8 cellular contexts compared by ENCODE assay signal in the genomic region with DNA sequence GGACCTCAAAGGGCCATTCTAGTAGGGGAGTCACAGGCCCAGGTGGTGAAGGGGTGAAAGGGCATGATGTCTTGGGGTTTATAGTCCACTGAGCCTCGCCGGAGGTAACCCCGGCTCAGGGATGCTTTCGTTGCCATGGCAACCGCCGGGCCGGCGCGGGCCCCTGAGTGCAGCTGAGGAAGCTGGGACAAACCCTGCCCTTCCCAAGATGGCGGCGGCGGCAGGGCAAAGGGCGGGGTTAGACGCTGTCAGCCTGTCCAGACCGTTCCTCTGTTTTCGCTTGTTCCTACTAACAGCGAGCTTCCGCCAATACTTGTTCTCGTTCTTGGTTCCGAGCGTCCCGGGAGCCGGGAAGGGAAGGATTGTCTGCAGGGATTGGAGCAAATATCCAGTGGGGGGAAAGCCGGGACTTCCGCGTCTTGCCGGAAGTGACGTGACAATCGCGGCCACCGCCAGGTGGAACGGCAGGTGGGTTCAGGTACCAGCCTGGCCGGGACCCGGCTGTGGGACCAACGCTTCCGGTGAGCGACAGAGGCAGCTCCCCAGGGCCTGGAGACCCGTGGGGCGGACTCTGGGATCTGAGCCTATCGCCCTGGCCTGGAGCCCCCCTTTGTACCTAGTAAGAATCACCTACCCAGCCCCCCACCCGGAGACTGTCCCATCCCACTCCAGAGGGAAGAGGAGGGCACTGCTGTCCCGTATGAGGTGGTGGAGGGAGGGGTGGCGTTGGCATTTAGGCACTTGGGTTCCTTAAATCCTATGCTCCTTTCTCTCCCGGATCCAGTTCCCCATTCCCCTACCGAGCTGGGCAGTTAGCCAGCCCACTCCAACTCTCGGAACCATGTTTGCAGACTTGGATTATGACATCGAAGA. TPM values are rescaled to one million over a fixed set of nuclear protein-coding genes. Genes with fewer than 3 reads are reported as not detected.
DNase-seq lines count a peak whose midpoint lies in the region; ATAC-seq and TF ChIP-seq lines count a peak whose summit lies in the region.

Gene PICK1 (plus strand): TSS at position 436 of the 873 bp plus-strand sequence. CDS start 406 bp downstream, at position 842.

- no peak for TF ChIP-seq CTCF in HFFc6 (IDR thresholded peaks at IDR 0.05)

- peak within 1 kb of the TSS; percentile 96 to 100 (median 99) for H3K27ac Mint-ChIP-seq in CD4-positive, alpha-beta memory T cell
- H3K27ac Mint-ChIP-seq in HFFc6, result peak within 1 kb of the TSS; percentile 85
- H3K27ac Mint-ChIP-seq in activated CD4-positive, alpha-beta T cell treated with anti-CD3 and anti-CD28 coated beads for 36 hours, result peak within 1 kb of the TSS; percentile 98

- no peaks in the 10 kb centered on the region for H3K9me3 Mint-ChIP-seq in CD4-positive, alpha-beta memory T cell
- H3K9me3 Mint-ChIP-seq in HFFc6, result no peaks in the 10 kb centered on the region
- H3K9me3 Mint-ChIP-seq in activated CD4-positive, alpha-beta T cell treated with anti-CD3 and anti-CD28 coated beads for 36 hours (ENCODE audit: low read depth), result no peaks in the 10 kb centered on the region

- CTCF ChIA-PET in CD4-positive, alpha-beta memory T cell (lab: Charles Lee; ENCODE audit: partially characterized antibody), result interaction anchor here (1.0 to 1.3 kb wide), 2 partner anchors 43 to 173 kb away, joined by 3 to 5 read pairs; no protein-coding TSS in a partner anchor
- CTCF ChIA-PET in activated CD4-positive, alpha-beta T cell treated with anti-CD3 and anti-CD28 coated beads for 36 hours (lab: Charles Lee), result interaction anchor here (0.5 to 0.9 kb wide), 4 partner anchors 12 to 1286 kb away, joined by 3 to 5 read pairs (median 4); no protein-coding TSS in a partner anchor

- peaks cover 8 to 28% of the 10 kb centered on the region in 2 donors for H3K36me3 Mint-ChIP-seq in CD4-positive, alpha-beta memory T cell
- no peaks in the 10 kb centered on the region for H3K36me3 Mint-ChIP-seq in HFFc6 (ENCODE audit: low read depth)
- H3K36me3 Mint-ChIP-seq in activated CD4-positive, alpha-beta T cell treated with anti-CD3 and anti-CD28 coated beads for 36 hours (ENCODE audit: low read depth), result peaks cover 7% of the 10 kb centered on the region

- H3K36me3 ChIP-seq in CD4-positive, alpha-beta memory T cell (ENCODE audit: insufficient read depth, low read length), result peaks cover 3% of the 10 kb centered on the region

- H3K4me3 Mint-ChIP-seq in CD4-positive, alpha-beta memory T cell, result peak within 1 kb of the TSS; percentile 94 to 98 (median 98)
- peak within 1 kb of the TSS; percentile 87 for H3K4me3 Mint-ChIP-seq in HFFc6
- peak within 1 kb of the TSS; percentile 88 for H3K4me3 Mint-ChIP-seq in activated CD4-positive, alpha-beta T cell treated with anti-CD3 and anti-CD28 coated beads for 36 hours

- intact Hi-C loops in CD4-positive, alpha-beta memory T cell (cut with micrococcal nuclease), result loop anchor here (1.0 to 10.0 kb wide), 2 partner anchors 173 to 648 kb away; partner anchors contain the start of genes GTPBP1 and JOSD1
- intact Hi-C loops in activated CD4-positive, alpha-beta T cell treated with anti-CD3 and anti-CD28 coated beads for 36 hours (cut with DNase I, micrococcal nuclease), result loop anchor here (1.0 to 10.0 kb wide), 14 partner anchors 104 to 698 kb away; partner anchors contain the start of genes DMC1 (in 2 of the 2), ANKRD54 (in 1 of the 2), C22orf23 (in 1 of the 2) and DDX17 (in 1 of the 2)

- peak within 1 kb of the TSS; percentile 69 for H3K27ac ChIP-seq in CD4-positive, alpha-beta memory T cell (ENCODE audit: low read depth, low read length)

- ATAC-seq in activated CD4-positive, alpha-beta T cell treated with anti-CD3 and anti-CD28 coated beads for 36 hours, result peak; percentile 93
- ATAC-seq in GM21367 (IDR thresholded peaks at IDR 0.05; ENCODE audit: unreplicated experiment), result no peak

- H3K9me3 ChIP-seq in CD4-positive, alpha-beta memory T cell (ENCODE audit: control insufficient read depth in 1 of 2, low read length in 2 of 2), result no peaks in the 10 kb centered on the region

- DNase-seq in CD4-positive, alpha-beta memory T cell, result peak; percentile 83 to 86 (median 85)
- DNase-seq in HFFc6, result peak; percentile 82
- DNase-seq in NCI-H345 treated with DMSO at 0.1 percent for 48 hours (lab: John Stamatoyannopoulos, UW; ENCODE audit: unreplicated experiment), result peak; percentile 78
- DNase-seq in activated CD4-positive, alpha-beta T cell treated with anti-CD3 and anti-CD28 coated beads for 36 hours, result peak; percentile 92
- peak; percentile 97 for DNase-seq in cerebellum (ENCODE audit: low spot score)
- peak; percentile 95 for DNase-seq in islet precursor cell
- DNase-seq in stimulated activated CD4-positive, alpha-beta T cell treated with anti-CD3 and anti-CD28 coated beads, Interleukin-12 subunit alpha, Interleukin-12 subunit beta, amount 100 ng/mL, for 24 hours (ENCODE audit: low read depth in 2 of 2), result peak; percentile 56 to 76

- H3K4me3 ChIP-seq in CD4-positive, alpha-beta memory T cell (ENCODE audit: low read length in 2 of 2), result peak within 1 kb of the TSS; percentile 95 to 97

- no peaks in the 10 kb centered on the region for H3K27me3 ChIP-seq in CD4-positive, alpha-beta memory T cell (ENCODE audit: insufficient read depth, low read length)

- H3K27me3 Mint-ChIP-seq in CD4-positive, alpha-beta memory T cell, result no peaks in the 10 kb centered on the region
- peaks cover 9% of the 10 kb centered on the region for H3K27me3 Mint-ChIP-seq in HFFc6 (ENCODE audit: insufficient read depth)
- H3K27me3 Mint-ChIP-seq in activated CD4-positive, alpha-beta T cell treated with anti-CD3 and anti-CD28 coated beads for 36 hours, result no peaks in the 10 kb centered on the region

- peaks cover 16% of the 10 kb centered on the region for H3K4me1 ChIP-seq in CD4-positive, alpha-beta memory T cell (ENCODE audit: insufficient read depth, low read length)

- POLR2A ChIA-PET in CD4-positive, alpha-beta memory T cell (lab: Charles Lee; ENCODE audit: partially characterized antibody), result interaction anchor here (0.5 to 2.2 kb wide), 4 partner anchors 9 to 514 kb away, joined by 3 to 4 read pairs (median 4); no protein-coding TSS in a partner anchor
- POLR2A ChIA-PET in activated CD4-positive, alpha-beta T cell treated with anti-CD3 and anti-CD28 coated beads for 36 hours (lab: Charles Lee), result no interaction called here

- H3K4me1 Mint-ChIP-seq in CD4-positive, alpha-beta memory T cell, result peaks cover 13 to 28% (median 21%) of the 10 kb centered on the region in 4 donors
- H3K4me1 Mint-ChIP-seq in HFFc6 (ENCODE audit: low read depth), result peaks cover 8% of the 10 kb centered on the region
- H3K4me1 Mint-ChIP-seq in activated CD4-positive, alpha-beta T cell treated with anti-CD3 and anti-CD28 coated beads for 36 hours, result peaks cover 15% of the 10 kb centered on the region

RNA-seq across cellular contexts. Expression of gene PICK1, which starts in this region (rescaled TPM):
- total RNA-seq in CD4-positive, alpha-beta memory T cell, result 10 to 100 TPM; 25.5 to 28.0 TPM
- polyA plus RNA-seq in CD4-positive, alpha-beta memory T cell, result 10 to 100 TPM in 1 of 2 donors, 1 to 10 TPM in 1; 6.5 to 10.2 TPM
- 1 to 10 TPM; 7.0 to 10.0 (median 7.7) TPM for total RNA-seq in HFFc6 (2021; fragmentation: NEBNext Ultra II Directional; extraction: Animal tissue kit (Norgen Biotek cat#: 25700))
- 10 to 100 TPM; 14.9 to 17.2 TPM for total RNA-seq in activated CD4-positive, alpha-beta T cell treated with anti-CD3 and anti-CD28 coated beads for 36 hours
- total RNA-seq in cerebellum, result 22.2 TPM
